ENCODE assay signal across 8 cellular contexts in the genomic region with DNA sequence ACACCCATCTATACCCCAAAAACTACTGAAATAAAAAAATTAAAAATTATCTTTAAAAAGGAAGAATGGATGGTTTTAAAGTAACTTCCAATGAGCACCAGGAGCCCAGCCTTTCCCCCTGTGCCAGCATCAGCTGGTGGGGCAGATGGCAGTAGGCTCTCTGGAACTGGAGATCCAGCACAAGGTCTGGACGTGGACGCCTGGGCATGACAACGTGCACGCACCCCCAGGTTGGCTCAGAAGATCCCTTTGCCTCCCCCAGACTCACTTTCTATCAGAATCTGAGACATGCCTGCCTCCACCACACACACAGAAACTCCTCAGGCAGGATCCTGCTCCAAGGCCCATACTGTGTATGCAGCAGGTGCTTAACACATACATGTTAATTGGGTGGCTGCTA. TPM values are rescaled to one million over a fixed set of nuclear protein-coding genes. Genes with fewer than 3 reads are reported as not detected.
"Had no signal": no experiment of that assay in that cellular context is flagged by ENCODE, and none has a peak within 500 bp of the region (broad histone marks: within the 10 kb centered on the region; RNA-seq: fewer than 3 reads in every experiment).

No MANE protein-coding gene starts in this region.

- H3K27ac ChIP-seq: GM23248 had no signal

- H3K4me2 ChIP-seq: GM23338 had no signal

- H2AFZ ChIP-seq: GM23248, GM23338 had no signal

- H3K27ac Mint-ChIP-seq: GM23338, H9, HFFc6 had no signal

- H3K4me1 Mint-ChIP-seq: GM23338 had no signal

- H3K4me3 ChIP-seq: GM23248, GM23338, HAP-1 had no signal

- H3K36me3 ChIP-seq: HAP-1 had no signal

- H3K9me3 Mint-ChIP-seq: H9 had no signal

- H3K9me3 ChIP-seq: HAP-1 had no signal

- H3K4me3 Mint-ChIP-seq: GM23338, H9, HFFc6 had no signal

- DNase-seq: GM23248, GOT3, H9, HCEC 1CT, HFFc6 had no signal

- H3K9ac ChIP-seq: GM23248 had no signal

- H3K4me1 ChIP-seq: HAP-1 had no signal

RNA-seq across cellular contexts. Expression of gene TCERG1L, which starts 35.8 kb away (rescaled TPM):
- total RNA-seq: GM23248, H4 had no signal
- polyA plus RNA-seq: GM23248 had no signal
